In the genomic region with DNA sequence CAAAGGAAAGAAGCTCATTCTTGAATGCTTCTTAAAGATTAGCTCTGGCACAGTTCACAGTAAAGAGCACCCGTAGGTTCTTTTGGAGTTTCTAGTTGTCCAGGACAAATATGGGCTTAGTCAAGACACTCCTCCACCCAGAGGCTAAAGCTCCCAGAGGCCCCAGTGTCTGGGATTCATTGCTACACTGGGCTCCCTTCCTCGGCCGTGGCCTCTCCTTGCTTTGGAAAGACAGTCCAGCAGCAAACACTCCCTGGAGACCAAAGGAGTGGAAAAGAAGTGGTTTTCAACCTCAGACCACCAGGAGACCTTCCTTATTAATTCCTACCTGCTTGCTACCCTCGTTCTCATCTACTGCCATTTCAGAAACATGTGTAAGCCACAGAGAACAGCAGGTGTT, we compare ENCODE assay signal across 18 cellular contexts. TPM values are rescaled to one million over a fixed set of nuclear protein-coding genes. Genes with fewer than 3 reads are reported as not detected.
A peak's percentile ranks its signal among the peaks of the same experiment; 100 is the strongest.
DNase-seq lines count a peak whose midpoint lies in the region; TF ChIP-seq lines count a peak whose summit lies in the region.
"Had no signal": no experiment of that assay in that cellular context is flagged by ENCODE, and none has a peak within 500 bp of the region (broad histone marks: within the 10 kb centered on the region; RNA-seq: fewer than 3 reads in every experiment).

No MANE protein-coding gene starts in this region.

- H3K27ac ChIP-seq in BLaER1 treated with 17β-estradiol and CSF1 and Interleukin-3, amounts not matched to agents 10 nM and 100 nM = no peak overlapping the region
- H3K27ac ChIP-seq in GM23248 (no peak overlapping the region), osteoblast (ENCODE audit: low read depth, low read length) (no peak overlapping the region)
- H3K27ac ChIP-seq: SJCRH30 had no signal

- peaks cover 0 to 15% (median 7%) of the 10 kb centered on the region in 11 experiments; a peak in 15 of 22 replicates for H3K36me3 ChIP-seq in BLaER1 treated with 17β-estradiol and CSF1 and Interleukin-3, amounts not matched to agents 10 nM and 100 nM
- H3K36me3 ChIP-seq in GM23248 (ENCODE audit: low read depth) = no peaks in the 10 kb centered on the region
- peaks cover under 1% of the 10 kb centered on the region for H3K36me3 ChIP-seq in adipocyte (ENCODE audit: control insufficient read depth, insufficient read depth, low read length, severe bottlenecking)
- no peaks in the 10 kb centered on the region for H3K36me3 ChIP-seq in osteoblast (ENCODE audit: insufficient read depth, low read length)
- H3K36me3 ChIP-seq: BE2C, SJCRH30 had no signal

- H3K9me3 ChIP-seq in BLaER1 treated with 17β-estradiol and CSF1 and Interleukin-3, amounts not matched to agents 10 nM and 100 nM (replicated peaks in 1 of 11) = no peaks in the 10 kb centered on the region
- H3K9me3 ChIP-seq in GM23248 (ENCODE audit: low read depth) = no peaks in the 10 kb centered on the region
- no peaks in the 10 kb centered on the region for H3K9me3 ChIP-seq in adipocyte (ENCODE audit: control insufficient read depth, low read length)
- no peaks in the 10 kb centered on the region for H3K9me3 ChIP-seq in osteoblast (ENCODE audit: low read depth, low read length)
- H3K9me3 ChIP-seq: BE2C, Caco-2, SJCRH30 had no signal

- H3K27me3 ChIP-seq in BLaER1 treated with 17β-estradiol and CSF1 and Interleukin-3, amounts not matched to agents 10 nM and 100 nM = no peaks in the 10 kb centered on the region
- H3K27me3 ChIP-seq in GM23248 (replicated peaks; ENCODE audit: insufficient read depth) = no peaks in the 10 kb centered on the region
- H3K27me3 ChIP-seq in adipocyte (replicated peaks; ENCODE audit: control insufficient read depth, insufficient read depth, low read length) = peaks cover 4% of the 10 kb centered on the region
- no peaks in the 10 kb centered on the region for H3K27me3 ChIP-seq in osteoblast (ENCODE audit: insufficient read depth, low read length)
- H3K27me3 ChIP-seq: BE2C, SJCRH30 had no signal

- no peak for TF ChIP-seq CTCF in osteoblast (IDR thresholded peaks at IDR 0.05; ENCODE audit: extremely low read depth, low read depth, low read length)

- 9% methylated on average over 4 of the region's 4 CpGs for whole genome bisulfite sequencing in GM23248 (ENCODE audit: low coverage in 1 of 2, low lambda C conversion rate in 2 of 2, missing lambda C conversion rate in 2 of 2), 2 experiments

- H2AFZ ChIP-seq in GM23248 = peak overlapping the region; percentile 8; the same call in 1 of the 2 replicates
- H2AFZ ChIP-seq in osteoblast (ENCODE audit: low read length) = peak overlapping the region; percentile 41

- H3K4me3 ChIP-seq in BLaER1 treated with 17β-estradiol and CSF1 and Interleukin-3, amounts not matched to agents 10 nM and 100 nM = no peak overlapping the region
- H3K4me3 ChIP-seq in GM23248 (no peak overlapping the region), adipocyte (ENCODE audit: low read length) (no peak overlapping the region), osteoblast (ENCODE audit: insufficient read depth, low read length) (no peak overlapping the region)
- H3K4me3 ChIP-seq: SJCRH30 had no signal

- H3K4me1 ChIP-seq in BLaER1 treated with 17β-estradiol and CSF1 and Interleukin-3, amounts not matched to agents 10 nM and 100 nM = peaks cover 24 to 50% (median 47%) of the 10 kb centered on the region in 10 experiments
- H3K4me1 ChIP-seq in GM23248 (ENCODE audit: insufficient read depth) (no peaks in the 10 kb centered on the region), adipocyte (ENCODE audit: control insufficient read depth, insufficient read depth, low read length) (peaks cover 11% of the 10 kb centered on the region), osteoblast (ENCODE audit: insufficient read depth, low read length) (peaks cover 3% of the 10 kb centered on the region)
- H3K4me1 ChIP-seq: BE2C, Caco-2 had no signal

- DNase-seq in GM23248 (peak; percentile 29), adipocyte (ENCODE audit: low read depth) (peak; percentile 33), osteoblast (ENCODE audit: insufficient read length, low spot score, missing footprints) (no peak), OCI-M2 (lab: John Stamatoyannopoulos, UW; ENCODE audit: unreplicated experiment) (no peak)
- no peak for DNase-seq in stimulated activated naive CD4-positive, alpha-beta T cell (lab: John Stamatoyannopoulos, UW)
- no peak for DNase-seq in activated CD4-positive, CD25-positive, alpha-beta regulatory T cell treated with anti-CD3 and anti-CD28 coated beads, Interleukin-2, amount 50 U/mL, for 72 hours
- DNase-seq: BE2C; Caco-2; CD4-positive, alpha-beta T cell; Kasumi-1; NCI-H1694; NCI-H2081; NCI-H2171; NCI-H345; NCI-H524; NCI-H774; SJCRH30 had no signal

- no peaks in the 10 kb centered on the region for H3K9me2 ChIP-seq in GM23248 (ENCODE audit: insufficient read depth)

- H3F3A ChIP-seq in GM23248 (ENCODE audit: insufficient read depth) = no peaks in the 10 kb centered on the region

- H3K79me2 ChIP-seq in GM23248 (ENCODE audit: insufficient read depth) (no peaks in the 10 kb centered on the region), osteoblast (ENCODE audit: insufficient read depth, low read length) (no peaks in the 10 kb centered on the region)

- H3K9ac ChIP-seq in BLaER1 treated with 17β-estradiol and CSF1 and Interleukin-3, amounts not matched to agents 10 nM and 100 nM = no peak overlapping the region
- H3K9ac ChIP-seq in GM23248 (no peak overlapping the region), adipocyte (ENCODE audit: low read length) (no peak overlapping the region)

- H4K20me1 ChIP-seq in BLaER1 treated with 17β-estradiol and CSF1 and Interleukin-3, amounts not matched to agents 10 nM and 100 nM = peaks cover 0 to 7% (median 0%) of the 10 kb centered on the region in 11 experiments; a peak in 1 of 22 replicates
- no peaks in the 10 kb centered on the region for H4K20me1 ChIP-seq in GM23248 (ENCODE audit: insufficient read depth)
- no peaks in the 10 kb centered on the region for H4K20me1 ChIP-seq in osteoblast (ENCODE audit: insufficient read depth, low read length)

- H3K4me2 ChIP-seq in BLaER1 treated with 17β-estradiol and CSF1 and Interleukin-3, amounts not matched to agents 10 nM and 100 nM = peak overlapping the region; percentile 24 to 74 (median 60); a peak in 20 of 22 replicates
- no peak overlapping the region for H3K4me2 ChIP-seq in GM23248 (ENCODE audit: unreplicated experiment)
- H3K4me2 ChIP-seq in osteoblast (ENCODE audit: insufficient read depth, low read length) = no peak overlapping the region

- in situ Hi-C loops in GM23248 (cut with MboI) = loop anchor here (5.0 kb wide), 1 partner anchor 80 kb away; no protein-coding TSS in a partner anchor

RNA-seq across cellular contexts. Expression of gene PHB1, which starts 17.1 kb away (rescaled TPM):
- total RNA-seq in GM23248 (2014; rRNA removed; shearing (Covaris generic)) = 85.4 and 107 TPM in 2 replicates
- polyA plus RNA-seq in GM23248 (2016; fragmentation: Nextera tagmentation; extraction: Ambion mirVana) = 177 and 191 TPM in 2 replicates
- 71.7 and 71.9 TPM in 2 replicates for total RNA-seq in osteoblast

RNA-seq across cellular contexts. Expression of gene ZNF652, which starts 35.5 kb away (rescaled TPM):
- total RNA-seq in GM23248 (2014; rRNA removed; shearing (Covaris generic)) = 17.2 and 18.1 TPM in 2 replicates
- polyA plus RNA-seq in GM23248 (2016; fragmentation: Nextera tagmentation; extraction: Ambion mirVana) = 12.4 and 13.1 TPM in 2 replicates
- 28.2 and 31.5 TPM in 2 replicates for total RNA-seq in osteoblast

Comparison
In these comparisons a context has a peak if more than half of its experiments do, and no peak if none do; other contexts are left out.
1. H3K4me2 ChIP-seq: peak in BLaER1 treated with 17β-estradiol and CSF1 and Interleukin-3, amounts not matched to agents 10 nM and 100 nM (11 of 11); none in GM23248 (single experiment) and osteoblast (single experiment).
2. DNase-seq: peak in GM23248 (single experiment) and adipocyte (single experiment); none in osteoblast (single experiment), stimulated activated naive CD4-positive, alpha-beta T cell (0 of 6), activated CD4-positive, CD25-positive, alpha-beta regulatory T cell treated with anti-CD3 and anti-CD28 coated beads, Interleukin-2, amount 50 U/mL, for 72 hours (single experiment) and OCI-M2 (single experiment).